9 cellular contexts compared by ENCODE assay signal in the genomic region with DNA sequence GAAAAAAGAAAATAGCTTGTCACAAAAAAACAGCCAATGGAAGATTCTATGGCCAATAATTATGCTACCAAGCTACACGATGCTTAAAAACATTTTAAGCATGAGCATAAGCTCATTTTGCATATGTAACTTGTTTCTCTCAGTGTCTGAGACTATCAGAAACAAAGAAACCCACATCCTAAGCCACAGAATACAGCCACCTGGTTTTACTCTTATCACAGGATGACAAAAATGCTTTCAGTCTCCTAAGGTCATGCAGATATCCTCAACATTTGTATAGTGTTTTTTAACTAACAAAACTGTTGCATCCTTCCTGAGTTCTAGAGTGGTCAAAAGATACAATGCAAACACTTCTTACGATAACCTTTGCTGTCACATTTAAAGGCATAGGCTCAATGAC.
DNase-seq lines count a peak whose midpoint lies in the region; ATAC-seq and TF ChIP-seq lines count a peak whose summit lies in the region.
"Had no signal": no experiment of that assay in that cellular context is flagged by ENCODE, and none has a peak within 500 bp of the region (broad histone marks: within the 10 kb centered on the region; RNA-seq: fewer than 3 reads in every experiment).

No MANE protein-coding gene starts in this region.

- TF ChIP-seq POLR2A in GM18505 (IDR thresholded peaks at IDR 0.05; ENCODE audit: borderline replicate concordance, extremely low read depth, insufficient read depth, insufficient read length), result no peak

- CTCF ChIA-PET in mammary epithelial cell (lab: Charles Lee; ENCODE audit: low non-redundant PET), result no interaction called here

- peak; percentile 47 for DNase-seq in activated T-helper 1 cell treated with anti-CD3 and anti-CD28 coated beads, Interleukin-12 subunit alpha, Interleukin-12 subunit beta, Interleukin-2, Interleukin-4 antibody, amounts not matched to agents 30 ng/mL and 10 ng/mL and 1 ng/mL, durations not matched to agents 14 hours and 24 hours and 36 hours (ENCODE audit: low spot score)
- DNase-seq in MG63 (no peak), cardiac septum (ENCODE audit: low spot score) (no peak), mammary epithelial cell (no peak)
- no peak for DNase-seq in activated CD4-positive, alpha-beta T cell treated with anti-CD3 and anti-CD28 coated beads for 1 hour
- DNase-seq: caudate nucleus had no signal

- no peaks in the 10 kb centered on the region for H4K20me1 ChIP-seq in mammary epithelial cell (ENCODE audit: insufficient read depth, low read length)

- no peak overlapping the region for H3K4me2 ChIP-seq in mammary epithelial cell (ENCODE audit: insufficient read depth, low read depth, low read length)

- dilution Hi-C loops in mammary epithelial cell (cut with HindIII; ENCODE audit: low sequenced_read_pairs), result no loop called here

- H3K27ac Mint-ChIP-seq in activated T-helper 1 cell treated with anti-CD3 and anti-CD28 coated beads, Interleukin-12 subunit alpha, Interleukin-12 subunit beta, Interleukin-2, Interleukin-4 antibody, amounts not matched to agents 30 ng/mL and 10 ng/mL and 1 ng/mL, durations not matched to agents 14 hours and 24 hours and 36 hours, result peak overlapping the region; percentile 53

- TF ChIP-seq CTCF in mammary epithelial cell (conservative IDR thresholded peaks at IDR 0.05 in 1 of 2, IDR thresholded peaks at IDR 0.05 in 1 of 2; ENCODE audit: extremely low read depth in 1 of 2, insufficient read depth in 1 of 2, low read depth in 1 of 2, low read length in 2 of 2), result no peak

- H2AFZ ChIP-seq in mammary epithelial cell (ENCODE audit: low read depth, low read length), result no peak overlapping the region

- peaks cover 30% of the 10 kb centered on the region for H3K36me3 Mint-ChIP-seq in activated T-helper 1 cell treated with anti-CD3 and anti-CD28 coated beads, Interleukin-12 subunit alpha, Interleukin-12 subunit beta, Interleukin-2, Interleukin-4 antibody, amounts not matched to agents 30 ng/mL and 10 ng/mL and 1 ng/mL, durations not matched to agents 14 hours and 24 hours and 36 hours (ENCODE audit: low read depth)

- H3K27me3 Mint-ChIP-seq in activated T-helper 1 cell treated with anti-CD3 and anti-CD28 coated beads, Interleukin-12 subunit alpha, Interleukin-12 subunit beta, Interleukin-2, Interleukin-4 antibody, amounts not matched to agents 30 ng/mL and 10 ng/mL and 1 ng/mL, durations not matched to agents 14 hours and 24 hours and 36 hours (ENCODE audit: insufficient read depth), result no peaks in the 10 kb centered on the region

- ATAC-seq in GM18505 (IDR thresholded peaks at IDR 0.05; ENCODE audit: unreplicated experiment) (peak; percentile 97), GM19467 (IDR thresholded peaks at IDR 0.05; ENCODE audit: unreplicated experiment) (peak; percentile 97), HG03103 (IDR thresholded peaks at IDR 0.05; ENCODE audit: low read depth, unreplicated experiment) (peak; percentile 95)

- no TSS peak for BruUV-seq in mammary epithelial cell (replicated peaks; lab: Mats Ljungman, UMichigan)

- H3K9ac ChIP-seq in mammary epithelial cell (ENCODE audit: insufficient read depth, low read length), result no peak overlapping the region

- H3K9me3 Mint-ChIP-seq in activated T-helper 1 cell treated with anti-CD3 and anti-CD28 coated beads, Interleukin-12 subunit alpha, Interleukin-12 subunit beta, Interleukin-2, Interleukin-4 antibody, amounts not matched to agents 30 ng/mL and 10 ng/mL and 1 ng/mL, durations not matched to agents 14 hours and 24 hours and 36 hours, result peaks cover 49% of the 10 kb centered on the region

- intact Hi-C loops in activated T-helper 1 cell treated with anti-CD3 and anti-CD28 coated beads, Interleukin-12 subunit alpha, Interleukin-12 subunit beta, Interleukin-2, Interleukin-4 antibody, amounts not matched to agents 30 ng/mL and 10 ng/mL and 1 ng/mL, durations not matched to agents 14 hours and 24 hours and 36 hours (cut with micrococcal nuclease), result loop anchor here (1.0 to 5.0 kb wide), 13 partner anchors 8 to 765 kb away; partner anchors contain the start of gene SUPT3H
- intact Hi-C loops in cardiac septum (cut with DNase I) (no loop called here), mammary epithelial cell (cut with micrococcal nuclease) (no loop called here)

- no peak overlapping the region for H3K27ac ChIP-seq in mammary epithelial cell (ENCODE audit: insufficient read depth, low read depth, low read length)

- H3K4me1 ChIP-seq in mammary epithelial cell (ENCODE audit: insufficient read depth, low read length), result no peaks in the 10 kb centered on the region

- no peaks in the 10 kb centered on the region for H3K79me2 ChIP-seq in mammary epithelial cell (ENCODE audit: insufficient read depth, low read length)

- WGBS in mammary epithelial cell (ENCODE audit: low coverage, missing lambda C conversion rate), result 78% methylated on average over 2 of the region's 2 CpGs

- H3K36me3 ChIP-seq in MG63 (no peaks in the 10 kb centered on the region), mammary epithelial cell (ENCODE audit: insufficient read depth, low read length) (no peaks in the 10 kb centered on the region)

- peaks cover 56% of the 10 kb centered on the region for H3K4me1 Mint-ChIP-seq in activated T-helper 1 cell treated with anti-CD3 and anti-CD28 coated beads, Interleukin-12 subunit alpha, Interleukin-12 subunit beta, Interleukin-2, Interleukin-4 antibody, amounts not matched to agents 30 ng/mL and 10 ng/mL and 1 ng/mL, durations not matched to agents 14 hours and 24 hours and 36 hours (ENCODE audit: low read depth)

- no peak overlapping the region for H3K4me3 Mint-ChIP-seq in activated T-helper 1 cell treated with anti-CD3 and anti-CD28 coated beads, Interleukin-12 subunit alpha, Interleukin-12 subunit beta, Interleukin-2, Interleukin-4 antibody, amounts not matched to agents 30 ng/mL and 10 ng/mL and 1 ng/mL, durations not matched to agents 14 hours and 24 hours and 36 hours

- H3K9me3 ChIP-seq in MG63 (no peaks in the 10 kb centered on the region), mammary epithelial cell (replicated peaks; ENCODE audit: insufficient read depth, low read length) (no peaks in the 10 kb centered on the region)

- H3K4me3 ChIP-seq in MG63 (no peak overlapping the region), mammary epithelial cell (replicated peaks in 1 of 3; ENCODE audit: insufficient read depth in 1 of 3, low read depth in 2 of 3, low read length in 3 of 3) (no peak overlapping the region)

- H3K27me3 ChIP-seq in MG63 (no peaks in the 10 kb centered on the region), mammary epithelial cell (ENCODE audit: insufficient read depth, low read length) (no peaks in the 10 kb centered on the region)

- in situ Hi-C loops in mammary epithelial cell (cut with MboI; ENCODE audit: low sequenced_read_pairs in 2 of 2), result no loop called here
